21 cellular contexts compared by ENCODE assay signal in genomic region chr20:60272790-60273189, GRCh38.
"Had no signal": no experiment of that assay in that cellular context is flagged by ENCODE, and none has a peak within 500 bp of the region (broad histone marks: within the 10 kb centered on the region; RNA-seq: fewer than 3 reads in every experiment).

No MANE protein-coding gene starts in this region.

- H3K4me3 ChIP-seq: breast epithelium, esophagus muscularis mucosa, heart left ventricle, ovary, prostate gland, sigmoid colon, thoracic aorta, upper lobe of left lung, vagina had no signal

- H3K36me3 ChIP-seq: breast epithelium, esophagus muscularis mucosa, heart left ventricle, ovary, prostate gland, sigmoid colon, thoracic aorta, upper lobe of left lung, vagina had no signal

- H3K9me3 ChIP-seq: breast epithelium, esophagus muscularis mucosa, heart left ventricle, ovary, prostate gland, sigmoid colon, thoracic aorta, upper lobe of left lung, vagina had no signal

- H3K27me3 ChIP-seq: breast epithelium, ovary, sigmoid colon, upper lobe of left lung, vagina had no signal

- ATAC-seq: activated naive CD8-positive, alpha-beta T cell treated with anti-CD3 and anti-CD28 coated beads, Interleukin-2, amount 50 U/mL, for 24 hours; foreskin keratinocyte; heart left ventricle; stimulated activated effector memory CD8-positive, alpha-beta T cell treated with anti-CD3 and anti-CD28 coated beads, Interleukin-12 subunit alpha, Interleukin-12 subunit beta, amount 100 ng/mL, for 72 hours had no signal

- DNase-seq: activated CD4-positive, alpha-beta memory T cell treated with anti-CD3 and anti-CD28 coated beads, Interleukin-2, amount 10 ng/mL, durations not matched to agents 7 days and 5 days; activated CD4-positive, alpha-beta T cell treated with anti-CD3 and anti-CD28 coated beads for 1 hour; activated CD4-positive, alpha-beta T cell treated with anti-CD3 and anti-CD28 coated beads, Interleukin-2, amount 10 ng/mL, durations not matched to agents 7 days and 5 days; activated CD8-positive, alpha-beta memory T cell treated with anti-CD3 and anti-CD28 coated beads, Interleukin-2, amount 50 U/mL, for 48 hours; activated naive CD8-positive, alpha-beta T cell treated with anti-CD3 and anti-CD28 coated beads, Interleukin-2, amount 50 U/mL, for 24 hours; activated T-cell treated with anti-CD3 and anti-CD28 coated beads, Interleukin-2, amount 50 U/mL, for 24 hours; foreskin keratinocyte; heart left ventricle; naive B cell; ovary; sigmoid colon; small intestine; stimulated activated CD4-positive, alpha-beta T cell treated with anti-CD3 and anti-CD28 coated beads, Interleukin-4, amount 100 ng/mL, for 24 hours; T1000; upper lobe of left lung had no signal

- H3K27ac ChIP-seq: breast epithelium, esophagus muscularis mucosa, foreskin keratinocyte, heart left ventricle, ovary, prostate gland, sigmoid colon, thoracic aorta, upper lobe of left lung, vagina had no signal

- H3K4me1 ChIP-seq: breast epithelium, esophagus muscularis mucosa, foreskin keratinocyte, heart left ventricle, prostate gland, sigmoid colon, upper lobe of left lung, vagina had no signal
